1 cellular context compared by ENCODE assay signal in genomic region chr11:125224391-125225015, GRCh38.
TF ChIP-seq lines count a peak whose summit lies in the region.

No MANE protein-coding gene starts in this region.

TF ChIP-seq in HCT116, 20 proteins besides CTCF, POLR2A, EP300 and RAD21 (continued from another document):
- TF ChIP-seq EZH2phosphoT487 (IDR thresholded peaks at IDR 0.05; ENCODE audit: borderline replicate concordance) (no peak), YY1 (IDR thresholded peaks at IDR 0.05; ENCODE audit: extremely low read depth, insufficient replicate concordance, low read depth, low read length) (no peak), JUND (IDR thresholded peaks at IDR 0.05) (no peak), ZNF274 (IDR thresholded peaks at IDR 0.05; ENCODE audit: low read depth, low read length) (no peak), CEBPB (IDR thresholded peaks at IDR 0.05; ENCODE audit: low read depth) (no peak), REST (IDR thresholded peaks at IDR 0.05; ENCODE audit: low read depth) (no peak), SRF (IDR thresholded peaks at IDR 0.05; ENCODE audit: low read depth) (no peak)
